Comparison of ENCODE assay signal across 8 cellular contexts in genomic region chr2:31138037-31138962, GRCh38. TPM values are rescaled to one million over a fixed set of nuclear protein-coding genes. Genes with fewer than 3 reads are reported as not detected.
DNase-seq lines count a peak whose midpoint lies in the region; ATAC-seq lines count a peak whose summit lies in the region.

Gene GALNT14 (minus strand): TSS chr2:31138440. CDS start chr2:31138086, 354 bp downstream.

- DNase-seq in NCI-H1417 (lab: John Stamatoyannopoulos, UW): peak; percentile 14 to 87 (median 83)
- no peak for DNase-seq in NCI-H1417 treated with DMSO at 0.1 percent for 48 hours (lab: John Stamatoyannopoulos, UW)
- peak; percentile 80 for DNase-seq in HPDE6-E6E7 (ENCODE audit: extremely low spot score)
- DNase-seq in SKM-1 treated with dmso at 0.1 percent for 144 hours (lab: John Stamatoyannopoulos, UW; ENCODE audit: unreplicated experiment): peak; percentile 68
- peak; percentile 53 for DNase-seq in dedifferentiated amniotic fluid mesenchymal stem cell (ENCODE audit: extremely low spot score)
- peak; percentile 35 to 42 for DNase-seq in left colon
- peak; percentile 72 for DNase-seq in stimulated activated CD4-positive, alpha-beta T cell treated with anti-CD3 and anti-CD28 coated beads, Interleukin-15, amount 100 ng/mL, for 24 hours

- intact Hi-C loops in left colon (cut with DNase I, micrococcal nuclease): no loop called here

- ATAC-seq in left colon (peak; percentile 69), HG03571 (IDR thresholded peaks at IDR 0.05; ENCODE audit: unreplicated experiment) (no peak)

RNA-seq across cellular contexts. Expression of gene GALNT14, which starts in this region (rescaled TPM):
- total RNA-seq in left colon: under 1 TPM in 1 of 2 donors, not detected in 1; 0.31 TPM

Comparison
In these comparisons a context has a peak if more than half of its experiments do, and no peak if none do; other contexts are left out.
1. Peak in DNase-seq and ATAC-seq in left colon; RNA of the gene not detected or under 1 TPM.